ENCODE assay signal across 1 cellular context in the genomic region with DNA sequence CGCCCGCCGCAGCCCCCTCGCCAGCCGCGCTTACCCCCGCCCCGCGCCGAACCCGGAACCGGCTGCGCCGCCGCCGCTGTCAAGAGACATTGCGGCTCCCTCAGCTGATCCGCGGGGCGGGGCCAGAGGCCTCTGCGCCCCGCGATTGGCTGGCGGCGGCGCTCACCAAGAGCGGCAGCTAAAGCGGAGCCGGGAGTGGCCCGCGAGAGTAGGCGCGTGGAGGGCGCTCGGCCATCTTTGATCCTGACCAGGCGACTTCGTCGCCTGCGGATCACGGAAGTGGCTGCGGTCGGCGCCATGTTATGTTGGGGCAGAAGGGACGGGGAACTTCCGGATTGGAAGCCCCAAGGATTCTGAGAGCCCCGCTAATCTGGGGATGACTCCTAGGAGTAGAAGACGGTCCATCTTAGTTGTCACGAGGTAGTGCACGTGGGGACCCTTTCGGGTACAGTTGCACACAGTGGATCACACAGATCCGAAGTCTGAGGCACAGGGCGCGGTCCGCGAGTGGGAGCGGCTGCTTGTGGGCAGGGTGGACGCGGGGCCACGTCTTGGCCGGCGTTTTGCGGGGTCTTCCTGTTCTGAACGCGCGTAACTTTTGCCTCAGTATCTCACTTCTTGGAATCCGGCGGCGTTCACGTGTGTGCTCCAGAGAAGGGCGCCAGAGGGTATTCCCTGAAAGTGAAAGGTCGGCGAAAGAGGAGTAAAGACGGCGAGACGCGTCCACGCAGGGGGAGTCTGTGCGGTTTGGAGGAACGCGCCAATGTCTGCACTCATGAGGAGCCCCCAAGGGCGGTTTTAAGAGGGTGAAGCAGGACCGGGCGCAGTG.
A peak's percentile ranks its signal among the peaks of the same experiment; 100 is the strongest.
TF ChIP-seq lines count a peak whose summit lies in the region.

A gene with protein sequence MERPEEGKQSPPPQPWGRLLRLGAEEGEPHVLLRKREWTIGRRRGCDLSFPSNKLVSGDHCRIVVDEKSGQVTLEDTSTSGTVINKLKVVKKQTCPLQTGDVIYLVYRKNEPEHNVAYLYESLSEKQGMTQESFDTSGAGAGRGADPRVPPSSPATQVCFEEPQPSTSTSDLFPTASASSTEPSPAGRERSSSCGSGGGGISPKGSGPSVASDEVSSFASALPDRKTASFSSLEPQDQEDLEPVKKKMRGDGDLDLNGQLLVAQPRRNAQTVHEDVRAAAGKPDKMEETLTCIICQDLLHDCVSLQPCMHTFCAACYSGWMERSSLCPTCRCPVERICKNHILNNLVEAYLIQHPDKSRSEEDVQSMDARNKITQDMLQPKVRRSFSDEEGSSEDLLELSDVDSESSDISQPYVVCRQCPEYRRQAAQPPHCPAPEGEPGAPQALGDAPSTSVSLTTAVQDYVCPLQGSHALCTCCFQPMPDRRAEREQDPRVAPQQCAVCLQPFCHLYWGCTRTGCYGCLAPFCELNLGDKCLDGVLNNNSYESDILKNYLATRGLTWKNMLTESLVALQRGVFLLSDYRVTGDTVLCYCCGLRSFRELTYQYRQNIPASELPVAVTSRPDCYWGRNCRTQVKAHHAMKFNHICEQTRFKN (minus strand): TSS at position 93 of the 829 bp plus-strand sequence. CDS start 277 bp downstream, outside the sequence.

TF ChIP-seq in H1, 55 proteins besides CTCF, POLR2A, EP300 and RAD21:
- TF ChIP-seq JUN (IDR thresholded peaks at IDR 0.05; ENCODE audit: low read depth, low read length): no peak
- TF ChIP-seq YY1 (IDR thresholded peaks at IDR 0.05; ENCODE audit: low read depth, low read length): peak; percentile 99
- peak; percentile 9 for TF ChIP-seq TAF1 (IDR thresholded peaks at IDR 0.05; ENCODE audit: low read depth, low read length)
- no peak for TF ChIP-seq TEAD4 (IDR thresholded peaks at IDR 0.05; ENCODE audit: low read depth, low read length)
- TF ChIP-seq TBP (IDR thresholded peaks at IDR 0.05; ENCODE audit: low read depth, low read length): peak; percentile 60; the same call in 1 of the 2 replicates
- TF ChIP-seq, protein P1, sequence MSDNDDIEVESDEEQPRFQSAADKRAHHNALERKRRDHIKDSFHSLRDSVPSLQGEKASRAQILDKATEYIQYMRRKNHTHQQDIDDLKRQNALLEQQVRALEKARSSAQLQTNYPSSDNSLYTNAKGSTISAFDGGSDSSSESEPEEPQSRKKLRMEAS (IDR thresholded peaks at IDR 0.05): peak; percentile 87
- TF ChIP-seq PHF8 (conservative IDR thresholded peaks at IDR 0.05; ENCODE audit: low read depth, low read length): peak; percentile 56; the same call in 1 of the 2 replicates
- TF ChIP-seq BCL11A (IDR thresholded peaks at IDR 0.05; ENCODE audit: low read depth in 2 of 2, low read length in 2 of 2): no peak
- no peak for TF ChIP-seq CHD1 (IDR thresholded peaks at IDR 0.05; ENCODE audit: low read depth, low read length)
- TF ChIP-seq EGR1 (IDR thresholded peaks at IDR 0.05; ENCODE audit: borderline replicate concordance, low read depth, low read length): no peak
- TF ChIP-seq SP1 (IDR thresholded peaks at IDR 0.05; ENCODE audit: low read depth, low read length): peak; percentile 55; the same call in 1 of the 2 replicates
- peak; percentile 43 for TF ChIP-seq KDM4A (IDR thresholded peaks at IDR 0.05; ENCODE audit: low read depth, low read length, severe bottlenecking)
- TF ChIP-seq BRCA1 (IDR thresholded peaks at IDR 0.05; ENCODE audit: low read depth, low read length): peak; percentile 67
- TF ChIP-seq, protein P2, sequence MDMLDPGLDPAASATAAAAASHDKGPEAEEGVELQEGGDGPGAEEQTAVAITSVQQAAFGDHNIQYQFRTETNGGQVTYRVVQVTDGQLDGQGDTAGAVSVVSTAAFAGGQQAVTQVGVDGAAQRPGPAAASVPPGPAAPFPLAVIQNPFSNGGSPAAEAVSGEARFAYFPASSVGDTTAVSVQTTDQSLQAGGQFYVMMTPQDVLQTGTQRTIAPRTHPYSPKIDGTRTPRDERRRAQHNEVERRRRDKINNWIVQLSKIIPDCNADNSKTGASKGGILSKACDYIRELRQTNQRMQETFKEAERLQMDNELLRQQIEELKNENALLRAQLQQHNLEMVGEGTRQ (IDR thresholded peaks at IDR 0.05; ENCODE audit: low read length): peak; percentile 35; the same call in 1 of the 2 replicates
- TF ChIP-seq SP4 (IDR thresholded peaks at IDR 0.05; ENCODE audit: low read length): no peak
- TF ChIP-seq CREB1 (IDR thresholded peaks at IDR 0.05): peak; percentile 92
- no peak for TF ChIP-seq SIRT6 (IDR thresholded peaks at IDR 0.05; ENCODE audit: low read length)
- TF ChIP-seq, protein P3, sequence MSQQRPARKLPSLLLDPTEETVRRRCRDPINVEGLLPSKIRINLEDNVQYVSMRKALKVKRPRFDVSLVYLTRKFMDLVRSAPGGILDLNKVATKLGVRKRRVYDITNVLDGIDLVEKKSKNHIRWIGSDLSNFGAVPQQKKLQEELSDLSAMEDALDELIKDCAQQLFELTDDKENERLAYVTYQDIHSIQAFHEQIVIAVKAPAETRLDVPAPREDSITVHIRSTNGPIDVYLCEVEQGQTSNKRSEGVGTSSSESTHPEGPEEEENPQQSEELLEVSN (IDR thresholded peaks at IDR 0.05): peak; percentile 54
- no peak for TF ChIP-seq NRF1 (IDR thresholded peaks at IDR 0.05; ENCODE audit: low read depth, low read length)
- TF ChIP-seq EZH2 (IDR thresholded peaks at IDR 0.05; ENCODE audit: low read depth, low read length, severe bottlenecking): no peak
- no peak for TF ChIP-seq HDAC6 (IDR thresholded peaks at IDR 0.05; ENCODE audit: low read depth, low read length)
- TF ChIP-seq SIN3A (conservative IDR thresholded peaks at IDR 0.05 in 1 of 2, IDR thresholded peaks at IDR 0.05 in 1 of 2; ENCODE audit: low read depth in 1 of 2, low read length in 2 of 2): peak; percentile 91 to 96
- TF ChIP-seq, protein P4, sequence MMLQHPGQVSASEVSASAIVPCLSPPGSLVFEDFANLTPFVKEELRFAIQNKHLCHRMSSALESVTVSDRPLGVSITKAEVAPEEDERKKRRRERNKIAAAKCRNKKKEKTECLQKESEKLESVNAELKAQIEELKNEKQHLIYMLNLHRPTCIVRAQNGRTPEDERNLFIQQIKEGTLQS (IDR thresholded peaks at IDR 0.05; ENCODE audit: insufficient read depth, low read depth, low read length): 0 out of 2 replicates have a peak, but pooled peaks have one; percentile 35
- TF ChIP-seq SUZ12 (IDR thresholded peaks at IDR 0.05; ENCODE audit: low read length): no peak
- TF ChIP-seq CHD2 (IDR thresholded peaks at IDR 0.05; ENCODE audit: low read length): peak; percentile 86
- TF ChIP-seq SIX5 (IDR thresholded peaks at IDR 0.05; ENCODE audit: low read depth, low read length): peak; percentile 22; the same call in 1 of the 2 replicates
- TF ChIP-seq RXRA (IDR thresholded peaks at IDR 0.05; ENCODE audit: insufficient read depth, low read depth, low read length): no peak
- TF ChIP-seq CBX5 (IDR thresholded peaks at IDR 0.05; ENCODE audit: low read depth, low read length): no peak
- TF ChIP-seq CTBP2 (IDR thresholded peaks at IDR 0.05; ENCODE audit: borderline replicate concordance, insufficient read depth, insufficient read length, low read length): no peak
- peak; percentile 47; the same call in 1 of the 2 replicates for TF ChIP-seq RBBP5 (IDR thresholded peaks at IDR 0.05; ENCODE audit: borderline replicate concordance, low read depth, low read length)
- peak; percentile 54 for TF ChIP-seq POLR2AphosphoS5 (IDR thresholded peaks at IDR 0.05; ENCODE audit: low read depth, low read length)
